ENCODE assay signal across 1 cellular context in the genomic region with DNA sequence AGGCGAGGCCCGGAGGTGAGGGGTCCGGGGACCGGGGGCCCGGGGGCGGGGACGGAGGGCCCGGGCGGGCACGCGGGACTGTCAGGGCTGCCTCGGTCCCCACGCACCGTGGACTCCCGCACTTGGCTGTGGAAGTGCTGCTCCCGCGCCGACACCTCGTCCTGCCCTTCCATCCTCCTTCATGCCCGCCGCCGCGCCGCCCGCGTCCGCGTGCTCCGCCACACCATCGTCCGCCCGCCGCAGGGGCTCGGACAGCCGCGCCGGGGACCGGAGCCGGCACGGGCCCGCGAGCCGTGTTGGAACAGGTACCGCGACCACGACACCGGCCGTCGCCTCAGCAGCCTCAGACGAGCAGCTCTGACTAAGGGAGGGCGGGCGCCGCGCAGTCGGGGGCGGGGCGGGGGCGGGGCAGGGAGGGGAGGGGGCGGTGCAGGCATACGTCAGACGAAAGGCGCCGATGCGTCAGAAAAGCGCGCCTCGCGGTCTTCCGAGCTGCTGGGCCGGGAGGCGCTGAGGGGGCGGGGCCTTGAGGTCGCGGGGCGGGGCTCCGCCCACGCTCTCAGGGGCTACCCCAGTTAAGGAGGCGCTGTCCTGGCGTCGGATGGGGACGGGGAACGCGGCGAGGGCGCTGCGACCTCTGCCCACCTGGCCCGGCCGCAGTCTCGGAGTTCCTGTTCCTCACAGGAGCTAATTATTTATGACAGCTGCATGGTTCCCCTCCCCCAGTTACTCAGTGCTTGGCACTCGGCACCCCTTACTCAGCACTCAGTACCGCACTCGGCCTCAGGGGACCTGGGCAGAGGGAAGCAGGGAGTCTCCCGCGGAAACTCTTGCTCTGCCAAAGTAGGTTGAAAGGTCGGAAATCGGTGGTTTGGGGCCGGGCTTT.
A peak's percentile ranks its signal among the peaks of the same experiment; 100 is the strongest.
TF ChIP-seq lines count a peak whose summit lies in the region.

A gene with protein sequence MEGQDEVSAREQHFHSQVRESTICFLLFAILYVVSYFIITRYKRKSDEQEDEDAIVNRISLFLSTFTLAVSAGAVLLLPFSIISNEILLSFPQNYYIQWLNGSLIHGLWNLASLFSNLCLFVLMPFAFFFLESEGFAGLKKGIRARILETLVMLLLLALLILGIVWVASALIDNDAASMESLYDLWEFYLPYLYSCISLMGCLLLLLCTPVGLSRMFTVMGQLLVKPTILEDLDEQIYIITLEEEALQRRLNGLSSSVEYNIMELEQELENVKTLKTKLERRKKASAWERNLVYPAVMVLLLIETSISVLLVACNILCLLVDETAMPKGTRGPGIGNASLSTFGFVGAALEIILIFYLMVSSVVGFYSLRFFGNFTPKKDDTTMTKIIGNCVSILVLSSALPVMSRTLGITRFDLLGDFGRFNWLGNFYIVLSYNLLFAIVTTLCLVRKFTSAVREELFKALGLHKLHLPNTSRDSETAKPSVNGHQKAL (minus strand): TSS at position 363 of the 886 bp plus-strand sequence. CDS start 190 bp downstream, at position 173.

TF ChIP-seq in GM12878, 131 proteins besides CTCF, POLR2A, EP300 and RAD21 (continued from another document):
- TF ChIP-seq, protein P1, sequence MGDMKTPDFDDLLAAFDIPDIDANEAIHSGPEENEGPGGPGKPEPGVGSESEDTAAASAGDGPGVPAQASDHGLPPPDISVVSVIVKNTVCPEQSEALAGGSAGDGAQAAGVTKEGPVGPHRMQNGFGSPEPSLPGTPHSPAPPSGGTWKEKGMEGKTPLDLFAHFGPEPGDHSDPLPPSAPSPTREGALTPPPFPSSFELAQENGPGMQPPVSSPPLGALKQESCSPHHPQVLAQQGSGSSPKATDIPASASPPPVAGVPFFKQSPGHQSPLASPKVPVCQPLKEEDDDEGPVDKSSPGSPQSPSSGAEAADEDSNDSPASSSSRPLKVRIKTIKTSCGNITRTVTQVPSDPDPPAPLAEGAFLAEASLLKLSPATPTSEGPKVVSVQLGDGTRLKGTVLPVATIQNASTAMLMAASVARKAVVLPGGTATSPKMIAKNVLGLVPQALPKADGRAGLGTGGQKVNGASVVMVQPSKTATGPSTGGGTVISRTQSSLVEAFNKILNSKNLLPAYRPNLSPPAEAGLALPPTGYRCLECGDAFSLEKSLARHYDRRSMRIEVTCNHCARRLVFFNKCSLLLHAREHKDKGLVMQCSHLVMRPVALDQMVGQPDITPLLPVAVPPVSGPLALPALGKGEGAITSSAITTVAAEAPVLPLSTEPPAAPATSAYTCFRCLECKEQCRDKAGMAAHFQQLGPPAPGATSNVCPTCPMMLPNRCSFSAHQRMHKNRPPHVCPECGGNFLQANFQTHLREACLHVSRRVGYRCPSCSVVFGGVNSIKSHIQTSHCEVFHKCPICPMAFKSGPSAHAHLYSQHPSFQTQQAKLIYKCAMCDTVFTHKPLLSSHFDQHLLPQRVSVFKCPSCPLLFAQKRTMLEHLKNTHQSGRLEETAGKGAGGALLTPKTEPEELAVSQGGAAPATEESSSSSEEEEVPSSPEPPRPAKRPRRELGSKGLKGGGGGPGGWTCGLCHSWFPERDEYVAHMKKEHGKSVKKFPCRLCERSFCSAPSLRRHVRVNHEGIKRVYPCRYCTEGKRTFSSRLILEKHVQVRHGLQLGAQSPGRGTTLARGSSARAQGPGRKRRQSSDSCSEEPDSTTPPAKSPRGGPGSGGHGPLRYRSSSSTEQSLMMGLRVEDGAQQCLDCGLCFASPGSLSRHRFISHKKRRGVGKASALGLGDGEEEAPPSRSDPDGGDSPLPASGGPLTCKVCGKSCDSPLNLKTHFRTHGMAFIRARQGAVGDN (IDR thresholded peaks at IDR 0.05), result peak; percentile 43
- TF ChIP-seq, protein P2, sequence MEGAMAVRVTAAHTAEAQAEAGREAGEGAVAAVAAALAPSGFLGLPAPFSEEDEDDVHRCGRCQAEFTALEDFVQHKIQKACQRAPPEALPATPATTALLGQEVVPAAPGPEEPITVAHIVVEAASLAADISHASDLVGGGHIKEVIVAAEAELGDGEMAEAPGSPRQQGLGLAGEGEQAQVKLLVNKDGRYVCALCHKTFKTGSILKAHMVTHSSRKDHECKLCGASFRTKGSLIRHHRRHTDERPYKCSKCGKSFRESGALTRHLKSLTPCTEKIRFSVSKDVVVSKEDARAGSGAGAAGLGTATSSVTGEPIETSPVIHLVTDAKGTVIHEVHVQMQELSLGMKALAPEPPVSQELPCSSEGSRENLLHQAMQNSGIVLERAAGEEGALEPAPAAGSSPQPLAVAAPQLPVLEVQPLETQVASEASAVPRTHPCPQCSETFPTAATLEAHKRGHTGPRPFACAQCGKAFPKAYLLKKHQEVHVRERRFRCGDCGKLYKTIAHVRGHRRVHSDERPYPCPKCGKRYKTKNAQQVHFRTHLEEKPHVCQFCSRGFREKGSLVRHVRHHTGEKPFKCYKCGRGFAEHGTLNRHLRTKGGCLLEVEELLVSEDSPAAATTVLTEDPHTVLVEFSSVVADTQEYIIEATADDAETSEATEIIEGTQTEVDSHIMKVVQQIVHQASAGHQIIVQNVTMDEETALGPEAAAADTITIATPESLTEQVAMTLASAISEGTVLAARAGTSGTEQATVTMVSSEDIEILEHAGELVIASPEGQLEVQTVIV (IDR thresholded peaks at IDR 0.05; ENCODE audit: borderline replicate concordance, partially characterized antibody), result no peak
- 0 out of 2 replicates have a peak, but pooled peaks have one; percentile 39 for TF ChIP-seq YY1 (IDR thresholded peaks at IDR 0.05; ENCODE audit: low read depth, low read length)
- TF ChIP-seq POLR2AphosphoS2 (IDR thresholded peaks at IDR 0.05; ENCODE audit: low read depth, low read length), result peak; percentile 65; the same call in 1 of the 2 replicates
- TF ChIP-seq SPI1 (IDR thresholded peaks at IDR 0.05; ENCODE audit: borderline replicate concordance, insufficient read depth, low read depth, low read length), result peak; percentile 33; the same call in 1 of the 2 replicates
- TF ChIP-seq ETV6 (conservative IDR thresholded peaks at IDR 0.05 in 1 of 2, IDR thresholded peaks at IDR 0.05 in 1 of 2; ENCODE audit: borderline replicate concordance in 1 of 2, low read depth in 1 of 2), result no peak; a peak in 1 of 4 replicates
- TF ChIP-seq, protein P3, sequence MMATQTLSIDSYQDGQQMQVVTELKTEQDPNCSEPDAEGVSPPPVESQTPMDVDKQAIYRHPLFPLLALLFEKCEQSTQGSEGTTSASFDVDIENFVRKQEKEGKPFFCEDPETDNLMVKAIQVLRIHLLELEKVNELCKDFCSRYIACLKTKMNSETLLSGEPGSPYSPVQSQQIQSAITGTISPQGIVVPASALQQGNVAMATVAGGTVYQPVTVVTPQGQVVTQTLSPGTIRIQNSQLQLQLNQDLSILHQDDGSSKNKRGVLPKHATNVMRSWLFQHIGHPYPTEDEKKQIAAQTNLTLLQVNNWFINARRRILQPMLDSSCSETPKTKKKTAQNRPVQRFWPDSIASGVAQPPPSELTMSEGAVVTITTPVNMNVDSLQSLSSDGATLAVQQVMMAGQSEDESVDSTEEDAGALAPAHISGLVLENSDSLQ (IDR thresholded peaks at IDR 0.05), result 0 out of 2 replicates have a peak, but pooled peaks have one; percentile 5
- no peak for TF ChIP-seq JUND (IDR thresholded peaks at IDR 0.05; ENCODE audit: low read depth, low read length)
- TF ChIP-seq SMAD5 (IDR thresholded peaks at IDR 0.05; ENCODE audit: low read depth), result no peak
- TF ChIP-seq SIN3A (IDR thresholded peaks at IDR 0.05; ENCODE audit: low read depth, low read length), result peak; percentile 64
- TF ChIP-seq SMAD1 (IDR thresholded peaks at IDR 0.05; ENCODE audit: low read depth, partially characterized antibody), result no peak
- TF ChIP-seq MEF2B (IDR thresholded peaks at IDR 0.05; ENCODE audit: partially characterized antibody, poor library complexity, severe bottlenecking), result peak; percentile 96
- TF ChIP-seq IRF4 (IDR thresholded peaks at IDR 0.05; ENCODE audit: low read depth, low read length), result no peak
- TF ChIP-seq TAF1 (IDR thresholded peaks at IDR 0.05; ENCODE audit: borderline replicate concordance, low read depth, low read length), result 0 out of 2 replicates have a peak, but pooled peaks have one; percentile 18
- peak; percentile 79; the same call in 1 of the 2 replicates for TF ChIP-seq PML (IDR thresholded peaks at IDR 0.05; ENCODE audit: low read length)
- TF ChIP-seq, protein P4, sequence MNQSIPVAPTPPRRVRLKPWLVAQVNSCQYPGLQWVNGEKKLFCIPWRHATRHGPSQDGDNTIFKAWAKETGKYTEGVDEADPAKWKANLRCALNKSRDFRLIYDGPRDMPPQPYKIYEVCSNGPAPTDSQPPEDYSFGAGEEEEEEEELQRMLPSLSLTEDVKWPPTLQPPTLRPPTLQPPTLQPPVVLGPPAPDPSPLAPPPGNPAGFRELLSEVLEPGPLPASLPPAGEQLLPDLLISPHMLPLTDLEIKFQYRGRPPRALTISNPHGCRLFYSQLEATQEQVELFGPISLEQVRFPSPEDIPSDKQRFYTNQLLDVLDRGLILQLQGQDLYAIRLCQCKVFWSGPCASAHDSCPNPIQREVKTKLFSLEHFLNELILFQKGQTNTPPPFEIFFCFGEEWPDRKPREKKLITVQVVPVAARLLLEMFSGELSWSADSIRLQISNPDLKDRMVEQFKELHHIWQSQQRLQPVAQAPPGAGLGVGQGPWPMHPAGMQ (IDR thresholded peaks at IDR 0.05; ENCODE audit: borderline replicate concordance), result no peak
- TF ChIP-seq, protein P5, sequence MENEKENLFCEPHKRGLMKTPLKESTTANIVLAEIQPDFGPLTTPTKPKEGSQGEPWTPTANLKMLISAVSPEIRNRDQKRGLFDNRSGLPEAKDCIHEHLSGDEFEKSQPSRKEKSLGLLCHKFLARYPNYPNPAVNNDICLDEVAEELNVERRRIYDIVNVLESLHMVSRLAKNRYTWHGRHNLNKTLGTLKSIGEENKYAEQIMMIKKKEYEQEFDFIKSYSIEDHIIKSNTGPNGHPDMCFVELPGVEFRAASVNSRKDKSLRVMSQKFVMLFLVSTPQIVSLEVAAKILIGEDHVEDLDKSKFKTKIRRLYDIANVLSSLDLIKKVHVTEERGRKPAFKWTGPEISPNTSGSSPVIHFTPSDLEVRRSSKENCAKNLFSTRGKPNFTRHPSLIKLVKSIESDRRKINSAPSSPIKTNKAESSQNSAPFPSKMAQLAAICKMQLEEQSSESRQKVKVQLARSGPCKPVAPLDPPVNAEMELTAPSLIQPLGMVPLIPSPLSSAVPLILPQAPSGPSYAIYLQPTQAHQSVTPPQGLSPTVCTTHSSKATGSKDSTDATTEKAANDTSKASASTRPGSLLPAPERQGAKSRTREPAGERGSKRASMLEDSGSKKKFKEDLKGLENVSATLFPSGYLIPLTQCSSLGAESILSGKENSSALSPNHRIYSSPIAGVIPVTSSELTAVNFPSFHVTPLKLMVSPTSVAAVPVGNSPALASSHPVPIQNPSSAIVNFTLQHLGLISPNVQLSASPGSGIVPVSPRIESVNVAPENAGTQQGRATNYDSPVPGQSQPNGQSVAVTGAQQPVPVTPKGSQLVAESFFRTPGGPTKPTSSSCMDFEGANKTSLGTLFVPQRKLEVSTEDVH (IDR thresholded peaks at IDR 0.05; ENCODE audit: low read depth, partially characterized antibody), result no peak
- TF ChIP-seq BMI1 (IDR thresholded peaks at IDR 0.05; ENCODE audit: borderline replicate concordance), result no peak
- no peak for TF ChIP-seq HDAC6 (IDR thresholded peaks at IDR 0.05; ENCODE audit: unreplicated experiment)
- TF ChIP-seq, protein P6, sequence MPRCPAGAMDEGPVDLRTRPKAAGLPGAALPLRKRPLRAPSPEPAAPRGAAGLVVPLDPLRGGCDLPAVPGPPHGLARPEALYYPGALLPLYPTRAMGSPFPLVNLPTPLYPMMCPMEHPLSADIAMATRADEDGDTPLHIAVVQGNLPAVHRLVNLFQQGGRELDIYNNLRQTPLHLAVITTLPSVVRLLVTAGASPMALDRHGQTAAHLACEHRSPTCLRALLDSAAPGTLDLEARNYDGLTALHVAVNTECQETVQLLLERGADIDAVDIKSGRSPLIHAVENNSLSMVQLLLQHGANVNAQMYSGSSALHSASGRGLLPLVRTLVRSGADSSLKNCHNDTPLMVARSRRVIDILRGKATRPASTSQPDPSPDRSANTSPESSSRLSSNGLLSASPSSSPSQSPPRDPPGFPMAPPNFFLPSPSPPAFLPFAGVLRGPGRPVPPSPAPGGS (IDR thresholded peaks at IDR 0.05; ENCODE audit: borderline replicate concordance, insufficient read depth, low read depth, low read length, poor library complexity, severe bottlenecking), result no peak
- TF ChIP-seq CREM (IDR thresholded peaks at IDR 0.05; ENCODE audit: low read depth), result peak; percentile 97
- TF ChIP-seq HCFC1 (IDR thresholded peaks at IDR 0.05; ENCODE audit: low read length), result peak; percentile 65; the same call in 1 of the 2 replicates
- TF ChIP-seq, protein P7, sequence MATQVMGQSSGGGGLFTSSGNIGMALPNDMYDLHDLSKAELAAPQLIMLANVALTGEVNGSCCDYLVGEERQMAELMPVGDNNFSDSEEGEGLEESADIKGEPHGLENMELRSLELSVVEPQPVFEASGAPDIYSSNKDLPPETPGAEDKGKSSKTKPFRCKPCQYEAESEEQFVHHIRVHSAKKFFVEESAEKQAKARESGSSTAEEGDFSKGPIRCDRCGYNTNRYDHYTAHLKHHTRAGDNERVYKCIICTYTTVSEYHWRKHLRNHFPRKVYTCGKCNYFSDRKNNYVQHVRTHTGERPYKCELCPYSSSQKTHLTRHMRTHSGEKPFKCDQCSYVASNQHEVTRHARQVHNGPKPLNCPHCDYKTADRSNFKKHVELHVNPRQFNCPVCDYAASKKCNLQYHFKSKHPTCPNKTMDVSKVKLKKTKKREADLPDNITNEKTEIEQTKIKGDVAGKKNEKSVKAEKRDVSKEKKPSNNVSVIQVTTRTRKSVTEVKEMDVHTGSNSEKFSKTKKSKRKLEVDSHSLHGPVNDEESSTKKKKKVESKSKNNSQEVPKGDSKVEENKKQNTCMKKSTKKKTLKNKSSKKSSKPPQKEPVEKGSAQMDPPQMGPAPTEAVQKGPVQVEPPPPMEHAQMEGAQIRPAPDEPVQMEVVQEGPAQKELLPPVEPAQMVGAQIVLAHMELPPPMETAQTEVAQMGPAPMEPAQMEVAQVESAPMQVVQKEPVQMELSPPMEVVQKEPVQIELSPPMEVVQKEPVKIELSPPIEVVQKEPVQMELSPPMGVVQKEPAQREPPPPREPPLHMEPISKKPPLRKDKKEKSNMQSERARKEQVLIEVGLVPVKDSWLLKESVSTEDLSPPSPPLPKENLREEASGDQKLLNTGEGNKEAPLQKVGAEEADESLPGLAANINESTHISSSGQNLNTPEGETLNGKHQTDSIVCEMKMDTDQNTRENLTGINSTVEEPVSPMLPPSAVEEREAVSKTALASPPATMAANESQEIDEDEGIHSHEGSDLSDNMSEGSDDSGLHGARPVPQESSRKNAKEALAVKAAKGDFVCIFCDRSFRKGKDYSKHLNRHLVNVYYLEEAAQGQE (IDR thresholded peaks at IDR 0.05; ENCODE audit: low read depth, low read length), result no peak
- peak; percentile 89 for TF ChIP-seq DPF2 (IDR thresholded peaks at IDR 0.05)
- peak; percentile 23 for TF ChIP-seq MYC (IDR thresholded peaks at IDR 0.05; ENCODE audit: insufficient read depth, insufficient read length, insufficient replicate concordance, low read length, severe bottlenecking)
- TF ChIP-seq NR2C2 (IDR thresholded peaks at IDR 0.05; ENCODE audit: borderline replicate concordance, control insufficient read depth, insufficient read length, low read depth), result no peak
- peak; percentile 98 for TF ChIP-seq IKZF1 (conservative IDR thresholded peaks at IDR 0.05)
- peak; percentile 70 for TF ChIP-seq RUNX3 (IDR thresholded peaks at IDR 0.05; ENCODE audit: low read length)
- TF ChIP-seq, protein P8, sequence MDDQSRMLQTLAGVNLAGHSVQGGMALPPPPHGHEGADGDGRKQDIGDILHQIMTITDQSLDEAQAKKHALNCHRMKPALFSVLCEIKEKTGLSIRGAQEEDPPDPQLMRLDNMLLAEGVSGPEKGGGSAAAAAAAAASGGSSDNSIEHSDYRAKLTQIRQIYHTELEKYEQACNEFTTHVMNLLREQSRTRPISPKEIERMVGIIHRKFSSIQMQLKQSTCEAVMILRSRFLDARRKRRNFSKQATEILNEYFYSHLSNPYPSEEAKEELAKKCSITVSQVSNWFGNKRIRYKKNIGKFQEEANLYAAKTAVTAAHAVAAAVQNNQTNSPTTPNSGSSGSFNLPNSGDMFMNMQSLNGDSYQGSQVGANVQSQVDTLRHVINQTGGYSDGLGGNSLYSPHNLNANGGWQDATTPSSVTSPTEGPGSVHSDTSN (IDR thresholded peaks at IDR 0.05; ENCODE audit: insufficient replicate concordance, low read depth, low read length), result peak; percentile 0
- TF ChIP-seq RFX5 (IDR thresholded peaks at IDR 0.05; ENCODE audit: low read depth, low read length), result no peak
TF ChIP-seq in GM12878: peak in this region for 54.
